17 cellular contexts compared by ENCODE assay signal in the genomic region with DNA sequence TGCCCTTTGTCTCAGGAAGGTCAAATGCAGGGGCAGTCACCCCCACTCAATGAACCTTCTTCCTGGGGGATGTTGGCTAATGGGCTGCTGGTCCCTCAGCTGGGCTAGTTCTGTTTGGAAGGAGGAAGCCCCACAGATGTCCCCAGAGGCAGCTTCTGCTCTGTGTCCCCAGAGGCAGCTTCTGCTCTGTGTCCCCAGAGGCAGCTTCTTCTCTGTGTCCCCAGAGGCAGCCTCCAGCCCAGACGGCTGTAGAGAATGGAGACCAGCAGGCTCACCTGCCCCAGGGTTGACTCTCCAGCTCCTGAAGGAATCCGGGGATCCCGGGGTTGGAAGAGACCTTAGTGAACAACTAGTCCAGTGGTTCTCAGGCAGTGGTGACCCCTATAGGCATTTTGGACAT.
"Had no signal": no experiment of that assay in that cellular context is flagged by ENCODE, and none has a peak within 500 bp of the region (broad histone marks: within the 10 kb centered on the region; RNA-seq: fewer than 3 reads in every experiment).

No MANE protein-coding gene starts in this region.

- H3K27ac ChIP-seq: hepatocyte, parathyroid adenoma, testis, VCaP had no signal

- H3K9me3 ChIP-seq: testis had no signal

- H3K27ac Mint-ChIP-seq: activated CD8-positive, alpha-beta T cell treated with anti-CD3 and anti-CD28 coated beads, Interleukin-2, amount 10 ng/mL, durations not matched to agents 7 days and 5 days; activated naive CD4-positive, alpha-beta T cell treated with anti-CD3 and anti-CD28 coated beads, Interleukin-2, amount 10 ng/mL, durations not matched to agents 7 days and 5 days; effector memory CD8-positive, alpha-beta T cell; mesothelial cell of epicardium; stimulated activated naive CD8-positive, alpha-beta T cell treated with anti-CD3 and anti-CD28 coated beads, Interleukin-15, amount 100 ng/mL, for 72 hours had no signal

- H2AFZ ChIP-seq: hepatocyte, parathyroid adenoma had no signal

- H3K4me3 Mint-ChIP-seq: activated CD8-positive, alpha-beta T cell treated with anti-CD3 and anti-CD28 coated beads, Interleukin-2, amount 10 ng/mL, durations not matched to agents 7 days and 5 days; activated naive CD4-positive, alpha-beta T cell treated with anti-CD3 and anti-CD28 coated beads, Interleukin-2, amount 10 ng/mL, durations not matched to agents 7 days and 5 days; central memory CD8-positive, alpha-beta T cell; effector memory CD8-positive, alpha-beta T cell; mesothelial cell of epicardium; stimulated activated naive CD8-positive, alpha-beta T cell treated with anti-CD3 and anti-CD28 coated beads, Interleukin-15, amount 100 ng/mL, for 72 hours had no signal

- H3K4me1 Mint-ChIP-seq: activated naive CD4-positive, alpha-beta T cell treated with anti-CD3 and anti-CD28 coated beads, Interleukin-2, amount 10 ng/mL, durations not matched to agents 7 days and 5 days; central memory CD8-positive, alpha-beta T cell; mesothelial cell of epicardium had no signal

- H3K36me3 Mint-ChIP-seq: activated naive CD4-positive, alpha-beta T cell treated with anti-CD3 and anti-CD28 coated beads, Interleukin-2, amount 10 ng/mL, durations not matched to agents 7 days and 5 days; mesothelial cell of epicardium had no signal

- H3K4me1 ChIP-seq: parathyroid adenoma had no signal

- H3K4me3 ChIP-seq: hepatocyte, testis had no signal

- H3K79me2 ChIP-seq: hepatocyte, parathyroid adenoma had no signal

- H3K9me3 Mint-ChIP-seq: activated naive CD4-positive, alpha-beta T cell treated with anti-CD3 and anti-CD28 coated beads, Interleukin-2, amount 10 ng/mL, durations not matched to agents 7 days and 5 days; central memory CD8-positive, alpha-beta T cell; effector memory CD8-positive, alpha-beta T cell; mesothelial cell of epicardium; stimulated activated naive CD8-positive, alpha-beta T cell treated with anti-CD3 and anti-CD28 coated beads, Interleukin-15, amount 100 ng/mL, for 72 hours had no signal

- ATAC-seq: activated CD8-positive, alpha-beta T cell treated with anti-CD3 and anti-CD28 coated beads, Interleukin-2, amount 10 ng/mL, durations not matched to agents 7 days and 5 days; effector memory CD8-positive, alpha-beta T cell; stimulated activated naive CD8-positive, alpha-beta T cell treated with anti-CD3 and anti-CD28 coated beads, Interleukin-15, amount 100 ng/mL, for 72 hours had no signal

- DNase-seq: activated CD4-positive, alpha-beta T cell treated with anti-CD3 and anti-CD28 coated beads for 4 hours; activated CD8-positive, alpha-beta memory T cell treated with anti-CD3 and anti-CD28 coated beads, Interleukin-2, amount 50 U/mL, for 48 hours; activated CD8-positive, alpha-beta T cell treated with anti-CD3 and anti-CD28 coated beads, Interleukin-2, amount 10 ng/mL, durations not matched to agents 7 days and 5 days; activated naive CD4-positive, alpha-beta T cell treated with anti-CD3 and anti-CD28 coated beads, Interleukin-2, amount 10 ng/mL, durations not matched to agents 7 days and 5 days; cortex of kidney; effector memory CD8-positive, alpha-beta T cell; retina; stimulated activated CD4-positive, alpha-beta T cell treated with anti-CD3 and anti-CD28 coated beads, Interleukin-4, amount 100 ng/mL, for 1 hour; stimulated activated CD8-positive, alpha-beta memory T cell treated with anti-CD3 and anti-CD28 coated beads, Interleukin-4, amount 100 ng/mL, for 48 hours; stimulated activated naive CD8-positive, alpha-beta T cell treated with anti-CD3 and anti-CD28 coated beads, Interleukin-15, amount 100 ng/mL, for 72 hours; T1000; testis had no signal

- H3K9ac ChIP-seq: parathyroid adenoma had no signal

- H3K27me3 ChIP-seq: testis had no signal

- H3K4me2 ChIP-seq: hepatocyte had no signal
